Comparison of ENCODE assay signal across 11 cellular contexts in the genomic region with DNA sequence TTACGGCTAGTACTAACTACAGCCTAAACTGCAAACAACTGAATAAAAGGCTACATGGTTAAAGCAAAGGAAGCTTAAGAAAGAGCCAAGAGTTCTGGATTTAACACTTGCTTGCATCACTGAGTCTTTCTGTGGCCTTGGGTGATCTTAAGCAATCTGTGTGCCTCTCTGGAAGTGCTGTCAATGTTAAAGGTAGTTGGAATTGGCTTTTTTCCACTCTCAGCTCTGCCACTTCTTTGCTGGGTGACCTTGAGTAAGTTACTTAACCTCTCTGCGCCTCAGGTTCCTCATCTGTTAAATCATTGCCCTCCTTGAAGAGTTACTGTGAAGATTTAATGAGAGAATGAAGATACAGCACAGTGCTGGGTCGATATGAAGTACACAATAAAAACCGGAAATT. TPM values are rescaled to one million over a fixed set of nuclear protein-coding genes. Genes with fewer than 3 reads are reported as not detected.
DNase-seq lines count a peak whose midpoint lies in the region; ATAC-seq and TF ChIP-seq lines count a peak whose summit lies in the region.
"Had no signal": no experiment of that assay in that cellular context is flagged by ENCODE, and none has a peak within 500 bp of the region (broad histone marks: within the 10 kb centered on the region; RNA-seq: fewer than 3 reads in every experiment).

No MANE protein-coding gene starts in this region.

- no peak for TF ChIP-seq CTCF in left ventricle myocardium inferior (IDR thresholded peaks at IDR 0.05; ENCODE audit: borderline replicate concordance)
- no peak for TF ChIP-seq CTCF in epithelial cell of esophagus (IDR thresholded peaks at IDR 0.05; ENCODE audit: insufficient read depth, low read depth, low read length, missing control alignments)
- TF ChIP-seq CTCF in neutrophil (IDR thresholded peaks at IDR 0.05) = no peak
- no peak for TF ChIP-seq CTCF in uterus (IDR thresholded peaks at IDR 0.05)

- H3K4me1 ChIP-seq in left ventricle myocardium inferior (peaks cover 50% of the 10 kb centered on the region), right cardiac atrium (ENCODE audit: control insufficient read depth, insufficient read depth, low read length) (peaks cover 17% of the 10 kb centered on the region), neutrophil (ENCODE audit: control insufficient read depth in 1 of 2, insufficient read depth in 1 of 2, low read depth in 1 of 2, low read length in 1 of 2) (peaks cover 29% of the 10 kb centered on the region in 2 experiments), uterus (no peaks in the 10 kb centered on the region)

- H3K27me3 ChIP-seq in left ventricle myocardium inferior (ENCODE audit: low read depth) (no peaks in the 10 kb centered on the region), right cardiac atrium (ENCODE audit: control insufficient read depth, insufficient read depth) (no peaks in the 10 kb centered on the region), neutrophil (no peaks in the 10 kb centered on the region), uterus (no peaks in the 10 kb centered on the region)

- H3K9me3 ChIP-seq in left ventricle myocardium inferior (replicated peaks) = no peaks in the 10 kb centered on the region
- H3K9me3 ChIP-seq in right cardiac atrium (ENCODE audit: control insufficient read depth, low read length) = no peaks in the 10 kb centered on the region
- no peaks in the 10 kb centered on the region for H3K9me3 ChIP-seq in neutrophil
- H3K9me3 ChIP-seq in uterus = no peaks in the 10 kb centered on the region

- ATAC-seq in right cardiac atrium (no peak), GM21367 (IDR thresholded peaks at IDR 0.05; ENCODE audit: unreplicated experiment) (no peak), HG03457 (IDR thresholded peaks at IDR 0.05; ENCODE audit: unreplicated experiment) (no peak)
- ATAC-seq: activated CD8-positive, alpha-beta T cell treated with anti-CD3 and anti-CD28 coated beads, Interleukin-2, amount 10 ng/mL, durations not matched to agents 7 days and 5 days had no signal

- H3K27ac ChIP-seq in left ventricle myocardium inferior (replicated peaks) (peak overlapping the region; percentile 68), right cardiac atrium (ENCODE audit: low read length) (no peak overlapping the region), neutrophil (peak overlapping the region; percentile 70), uterus (peak overlapping the region; percentile 31 to 40)

- H3K36me3 ChIP-seq in left ventricle myocardium inferior = no peaks in the 10 kb centered on the region
- H3K36me3 ChIP-seq in neutrophil = no peaks in the 10 kb centered on the region
- H3K36me3 ChIP-seq in uterus = no peaks in the 10 kb centered on the region

- TF ChIP-seq POLR2A in uterus (IDR thresholded peaks at IDR 0.05) = no peak

- DNase-seq in left ventricle myocardium inferior = no peak
- no peak for DNase-seq in right cardiac atrium
- DNase-seq in epithelial cell of esophagus (ENCODE audit: low read depth) = peak; percentile 29
- DNase-seq in uterus = no peak
- no peak for DNase-seq in stimulated activated CD4-positive, alpha-beta T cell treated with anti-CD3 and anti-CD28 coated beads, Interleukin-2, amount 100 ng/mL, for 24 hours
- DNase-seq: activated CD8-positive, alpha-beta T cell treated with anti-CD3 and anti-CD28 coated beads, Interleukin-2, amount 10 ng/mL, durations not matched to agents 7 days and 5 days; T-helper 9 cell had no signal

- H3K4me3 ChIP-seq in left ventricle myocardium inferior (no peak overlapping the region), right cardiac atrium (ENCODE audit: low read length) (no peak overlapping the region), epithelial cell of esophagus (ENCODE audit: low read length) (no peak overlapping the region), neutrophil (ENCODE audit: low read depth in 1 of 2, low read length in 1 of 2) (no peak overlapping the region), uterus (no peak overlapping the region)

- 65% methylated on average over 4 of the region's 4 CpGs for WGBS in right cardiac atrium

- intact Hi-C loops in left ventricle myocardium inferior (cut with micrococcal nuclease) (no loop called here), right cardiac atrium (cut with DNase I) (no loop called here), uterus (cut with DNase I; ENCODE audit: low total_unique reads) (no loop called here)

RNA-seq across cellular contexts. Expression of gene SLC2A9, which starts 15.7 kb away (rescaled TPM):
- total RNA-seq in left ventricle myocardium inferior (8.2 TPM), right cardiac atrium (10 to 100 TPM; 11.3 to 18.7 (median 13.7) TPM), uterus (1 to 10 TPM in 3 of 4 donors, under 1 TPM in 1; 0.51 to 9.3 (median 7.1) TPM)
- polyA plus RNA-seq in right cardiac atrium = 5.1 TPM
- total RNA-seq: OCI-LY7 had no signal
